1 cellular context compared by ENCODE assay signal in the genomic region with DNA sequence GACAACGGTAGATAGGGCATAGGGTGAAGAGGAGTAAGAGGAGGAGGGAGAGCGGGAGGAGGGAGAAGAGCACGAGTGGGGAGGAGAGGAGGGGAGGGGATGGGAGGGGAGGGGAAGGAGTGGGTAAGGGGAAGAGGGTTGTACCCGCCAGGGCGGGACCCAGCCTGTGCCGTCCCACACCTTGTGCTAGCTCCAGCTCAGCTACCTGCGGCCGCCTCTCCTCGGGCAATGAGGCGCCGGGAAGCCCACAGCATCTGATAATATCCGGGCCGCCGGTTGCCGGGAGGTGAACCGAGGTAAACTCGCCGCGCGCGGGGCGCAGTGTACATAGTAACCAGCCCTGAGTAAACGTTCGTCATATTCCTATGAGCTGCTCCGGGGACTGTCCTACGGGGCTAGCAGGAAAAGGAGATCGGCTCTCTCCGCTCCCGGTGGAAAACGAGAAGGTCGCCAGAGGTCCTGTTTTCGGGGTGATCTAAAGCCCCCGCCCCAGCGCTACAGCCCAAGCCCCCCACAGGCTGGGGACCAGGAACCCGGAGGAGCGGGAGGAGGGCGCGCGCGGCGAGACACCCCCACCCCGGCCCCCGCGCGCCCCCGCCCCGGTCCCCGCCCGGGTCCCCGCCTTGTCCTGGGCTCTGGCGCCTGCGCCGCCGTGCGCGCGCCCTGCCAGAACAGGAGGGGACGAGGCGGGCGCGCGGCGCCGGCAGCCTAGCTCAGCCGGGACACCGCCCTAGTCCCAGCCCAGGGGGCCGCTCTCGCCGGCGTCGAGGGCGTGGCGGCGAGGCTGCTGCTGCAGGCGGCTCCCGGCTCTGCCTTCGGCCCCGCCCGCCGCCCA.
TF ChIP-seq lines count a peak whose summit lies in the region.

RCAN3 (plus strand) TSS at position 669 of the 835 bp plus-strand sequence. CDS start 11,537 bp downstream, outside the sequence.

TF ChIP-seq in K562, 482 proteins besides CTCF, POLR2A, EP300 and RAD21 (continued from another document and continues in another):
- TF ChIP-seq CHD7 (IDR thresholded peaks at IDR 0.05; ENCODE audit: low read depth, low read length) (no peak), FOXA3 (CRISPR knock-in tag; conservative IDR thresholded peaks at IDR 0.05 in 1 of 2, IDR thresholded peaks at IDR 0.05 in 1 of 2) (peak in 1 of 2 experiments; percentile 29; a peak in 1 of 4 replicates), FOXP1 (CRISPR knock-in tag; IDR thresholded peaks at IDR 0.05) (no peak), U2AF1 (optimal IDR thresholded peaks at IDR 0.05; ENCODE audit: low read depth, low read length) (no peak), MED1 (CRISPR knock-in tag; IDR thresholded peaks at IDR 0.05; ENCODE audit: borderline replicate concordance) (no peak), TSC22D4 (tag; IDR thresholded peaks at IDR 0.05) (no peak), GTF2E2 (tag; IDR thresholded peaks at IDR 0.05) (peak; percentile 57; the same call in 1 of the 2 replicates), MAZ (CRISPR knock-in tag; conservative IDR thresholded peaks at IDR 0.05 in 1 of 2, IDR thresholded peaks at IDR 0.05 in 1 of 2) (peak; percentile 20 to 51; a peak in 2 of 4 replicates), NR3C1 (CRISPR knock-in tag; IDR thresholded peaks at IDR 0.05) (no peak), NRF1 (conservative IDR thresholded peaks at IDR 0.05 in 1 of 2, IDR thresholded peaks at IDR 0.05 in 1 of 2) (peak; percentile 65 to 73; a peak in 3 of 4 replicates), GATAD2A (IDR thresholded peaks at IDR 0.05) (peak; percentile 93; the same call in 1 of the 2 replicates), ZNF79 (CRISPR knock-in tag; IDR thresholded peaks at IDR 0.05; ENCODE audit: low read depth) (no peak), MCM2 (IDR thresholded peaks at IDR 0.05; ENCODE audit: low read depth) (peak; percentile 7; the same call in 1 of the 2 replicates), ATF1 (CRISPR knock-in tag; IDR thresholded peaks at IDR 0.05) (no peak), ATF1 (tag; IDR thresholded peaks at IDR 0.05) (no peak), FOXK2 (conservative IDR thresholded peaks at IDR 0.05 in 1 of 2, IDR thresholded peaks at IDR 0.05 in 1 of 2; ENCODE audit: low read depth in 2 of 2) (no peak), NCOR1 (IDR thresholded peaks at IDR 0.05) (no peak), HNRNPLL (IDR thresholded peaks at IDR 0.05; ENCODE audit: low read depth, low read length, poor library complexity, severe bottlenecking) (peak; percentile 51), ZNF75A (CRISPR knock-in tag; IDR thresholded peaks at IDR 0.05) (no peak), ESRRA (IDR thresholded peaks at IDR 0.05; ENCODE audit: borderline replicate concordance, low read depth) (no peak), SP1 (CRISPR knock-in tag; IDR thresholded peaks at IDR 0.05) (no peak), SPI1 (IDR thresholded peaks at IDR 0.05; ENCODE audit: borderline replicate concordance, low read depth, low read length) (no peak), RBM34 (IDR thresholded peaks at IDR 0.05; ENCODE audit: borderline replicate concordance, insufficient read depth, low read length) (no peak), OTX1 (CRISPR knock-in tag; IDR thresholded peaks at IDR 0.05) (0 out of 2 replicates have a peak, but pooled peaks have one; percentile 18), RAD51 (IDR thresholded peaks at IDR 0.05; ENCODE audit: borderline replicate concordance, low read depth) (no peak), ADNP (tag; IDR thresholded peaks at IDR 0.05) (no peak), SIRT6 (IDR thresholded peaks at IDR 0.05; ENCODE audit: low read depth, low read length) (no peak), SREBF1 (IDR thresholded peaks at IDR 0.05; ENCODE audit: borderline replicate concordance, low read depth, low read length) (no peak), MEIS2 (IDR thresholded peaks at IDR 0.05; ENCODE audit: partially characterized antibody) (peak; percentile 24), ZBTB12 (CRISPR knock-in tag; IDR thresholded peaks at IDR 0.05) (no peak), HLTF (IDR thresholded peaks at IDR 0.05) (no peak), HNRNPUL1 (IDR thresholded peaks at IDR 0.05; ENCODE audit: low read length) (no peak), RBFOX2 (IDR thresholded peaks at IDR 0.05; ENCODE audit: low read depth, low read length) (peak; percentile 65), KAT2B (IDR thresholded peaks at IDR 0.05; ENCODE audit: low read depth, low read length) (no peak), FUS (optimal IDR thresholded peaks at IDR 0.05; ENCODE audit: low read depth, low read length) (no peak), NFRKB (IDR thresholded peaks at IDR 0.05; ENCODE audit: low read depth) (no peak), SMC3 (conservative IDR thresholded peaks at IDR 0.05; ENCODE audit: insufficient read depth, low read depth, low read length) (no peak), HIVEP1 (CRISPR knock-in tag; IDR thresholded peaks at IDR 0.05) (no peak), ZKSCAN3 (CRISPR knock-in tag; IDR thresholded peaks at IDR 0.05) (no peak), ZBTB5 (IDR thresholded peaks at IDR 0.05) (no peak), ZNF143 (CRISPR knock-in tag; IDR thresholded peaks at IDR 0.05) (no peak), PHF8 (IDR thresholded peaks at IDR 0.05; ENCODE audit: borderline replicate concordance, low read length) (peak; percentile 64; the same call in 1 of the 2 replicates), FOSL1 (tag; conservative IDR thresholded peaks at IDR 0.05) (no peak), HNRNPK (IDR thresholded peaks at IDR 0.05; ENCODE audit: low read depth, low read length, poor library complexity, severe bottlenecking) (no peak)
- TF ChIP-seq, protein P1, sequence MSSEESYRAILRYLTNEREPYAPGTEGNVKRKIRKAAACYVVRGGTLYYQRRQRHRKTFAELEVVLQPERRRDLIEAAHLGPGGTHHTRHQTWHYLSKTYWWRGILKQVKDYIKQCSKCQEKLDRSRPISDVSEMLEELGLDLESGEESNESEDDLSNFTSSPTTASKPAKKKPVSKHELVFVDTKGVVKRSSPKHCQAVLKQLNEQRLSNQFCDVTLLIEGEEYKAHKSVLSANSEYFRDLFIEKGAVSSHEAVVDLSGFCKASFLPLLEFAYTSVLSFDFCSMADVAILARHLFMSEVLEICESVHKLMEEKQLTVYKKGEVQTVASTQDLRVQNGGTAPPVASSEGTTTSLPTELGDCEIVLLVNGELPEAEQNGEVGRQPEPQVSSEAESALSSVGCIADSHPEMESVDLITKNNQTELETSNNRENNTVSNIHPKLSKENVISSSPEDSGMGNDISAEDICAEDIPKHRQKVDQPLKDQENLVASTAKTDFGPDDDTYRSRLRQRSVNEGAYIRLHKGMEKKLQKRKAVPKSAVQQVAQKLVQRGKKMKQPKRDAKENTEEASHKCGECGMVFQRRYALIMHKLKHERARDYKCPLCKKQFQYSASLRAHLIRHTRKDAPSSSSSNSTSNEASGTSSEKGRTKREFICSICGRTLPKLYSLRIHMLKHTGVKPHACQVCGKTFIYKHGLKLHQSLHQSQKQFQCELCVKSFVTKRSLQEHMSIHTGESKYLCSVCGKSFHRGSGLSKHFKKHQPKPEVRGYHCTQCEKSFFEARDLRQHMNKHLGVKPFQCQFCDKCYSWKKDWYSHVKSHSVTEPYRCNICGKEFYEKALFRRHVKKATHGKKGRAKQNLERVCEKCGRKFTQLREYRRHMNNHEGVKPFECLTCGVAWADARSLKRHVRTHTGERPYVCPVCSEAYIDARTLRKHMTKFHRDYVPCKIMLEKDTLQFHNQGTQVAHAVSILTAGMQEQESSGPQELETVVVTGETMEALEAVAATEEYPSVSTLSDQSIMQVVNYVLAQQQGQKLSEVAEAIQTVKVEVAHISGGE (CRISPR knock-in tag; IDR thresholded peaks at IDR 0.05): 0 out of 6 replicates have a peak, but pooled peaks of 1 of the 3 experiments have one; percentile 40
- TF ChIP-seq, protein P2, sequence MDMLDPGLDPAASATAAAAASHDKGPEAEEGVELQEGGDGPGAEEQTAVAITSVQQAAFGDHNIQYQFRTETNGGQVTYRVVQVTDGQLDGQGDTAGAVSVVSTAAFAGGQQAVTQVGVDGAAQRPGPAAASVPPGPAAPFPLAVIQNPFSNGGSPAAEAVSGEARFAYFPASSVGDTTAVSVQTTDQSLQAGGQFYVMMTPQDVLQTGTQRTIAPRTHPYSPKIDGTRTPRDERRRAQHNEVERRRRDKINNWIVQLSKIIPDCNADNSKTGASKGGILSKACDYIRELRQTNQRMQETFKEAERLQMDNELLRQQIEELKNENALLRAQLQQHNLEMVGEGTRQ (CRISPR knock-in tag; IDR thresholded peaks at IDR 0.05): no peak
